Comparison of ENCODE assay signal across 38 cellular contexts in genomic region chr6:87094576-87094975, GRCh38. TPM values are rescaled to one million over a fixed set of nuclear protein-coding genes. Genes with fewer than 3 reads are reported as not detected.
"Had no signal": no experiment of that assay in that cellular context is flagged by ENCODE, and none has a peak within 500 bp of the region (broad histone marks: within the 10 kb centered on the region; RNA-seq: fewer than 3 reads in every experiment).

No MANE protein-coding gene starts in this region.

- ATAC-seq: activated CD4-positive, CD25-positive, alpha-beta regulatory T cell treated with anti-CD3 and anti-CD28 coated beads, Interleukin-2, amount 50 U/mL, for 24 hours; activated CD8-positive, alpha-beta memory T cell treated with anti-CD3 and anti-CD28 coated beads, Interleukin-2, amount 10 ng/mL, durations not matched to agents 7 days and 5 days; activated CD8-positive, alpha-beta T cell treated with anti-CD3 and anti-CD28 coated beads, Interleukin-2, amount 10 ng/mL, durations not matched to agents 7 days and 5 days; activated naive CD8-positive, alpha-beta T cell treated with anti-CD3 and anti-CD28 coated beads, Interleukin-2, amount 50 U/mL, for 24 hours; foreskin keratinocyte; gastrocnemius medialis; heart left ventricle; T-helper 17 cell had no signal

- H3K9me3 Mint-ChIP-seq: activated B cell treated with CpG ODN at 0.5 μM for 24 hours; activated CD4-positive, alpha-beta memory T cell treated with anti-CD3 and anti-CD28 coated beads for 36 hours; activated CD4-positive, alpha-beta T cell treated with anti-CD3 and anti-CD28 coated beads, Interleukin-2, amount 10 ng/mL, durations not matched to agents 24 days and 14 days; activated naive CD4-positive, alpha-beta T cell treated with anti-CD3 and anti-CD28 coated beads for 36 hours; activated naive CD4-positive, alpha-beta T cell treated with anti-CD3 and anti-CD28 coated beads, Interleukin-2, amount 50 U/mL, for 24 hours; activated naive CD8-positive, alpha-beta T cell treated with anti-CD3 and anti-CD28 coated beads for 36 hours; activated naive CD8-positive, alpha-beta T cell treated with anti-CD3 and anti-CD28 coated beads, Interleukin-2, amount 50 U/mL, for 24 hours; activated T-helper 1 cell treated with anti-CD3 and anti-CD28 coated beads, Interleukin-12 subunit alpha, Interleukin-12 subunit beta, Interleukin-2, Interleukin-4 antibody, amounts not matched to agents 30 ng/mL and 10 ng/mL and 1 ng/mL, durations not matched to agents 14 hours and 24 hours and 36 hours; activated T-helper 2 cell treated with anti-CD3 and anti-CD28 coated beads, Interferon-gamma antibody, Interleukin-2, Interleukin-4, amounts not matched to agents 10 μg/mL and 5 μg/mL and 100 μg/mL, durations not matched to agents 14 hours and 24 hours and 36 hours; brain; T-helper 2 cell treated with Interferon-gamma antibody and Interleukin-4, amounts not matched to agents 5 μg/mL and 100 μg/mL, for 36 hours had no signal

- H3K4me3 Mint-ChIP-seq: activated B cell treated with CpG ODN at 0.5 μM for 24 hours; activated CD4-positive, alpha-beta memory T cell treated with anti-CD3 and anti-CD28 coated beads for 36 hours; activated CD4-positive, alpha-beta T cell treated with anti-CD3 and anti-CD28 coated beads, Interleukin-2, amount 10 ng/mL, durations not matched to agents 24 days and 14 days; activated CD8-positive, alpha-beta memory T cell treated with anti-CD3 and anti-CD28 coated beads, Interleukin-2, amount 10 ng/mL, durations not matched to agents 7 days and 5 days; activated CD8-positive, alpha-beta T cell treated with anti-CD3 and anti-CD28 coated beads, Interleukin-2, amount 10 ng/mL, durations not matched to agents 7 days and 5 days; activated naive CD4-positive, alpha-beta T cell treated with anti-CD3 and anti-CD28 coated beads for 36 hours; activated naive CD4-positive, alpha-beta T cell treated with anti-CD3 and anti-CD28 coated beads, Interleukin-2, amount 50 U/mL, for 24 hours; activated naive CD8-positive, alpha-beta T cell treated with anti-CD3 and anti-CD28 coated beads for 36 hours; activated naive CD8-positive, alpha-beta T cell treated with anti-CD3 and anti-CD28 coated beads, Interleukin-2, amount 50 U/mL, for 24 hours; activated T-helper 1 cell treated with anti-CD3 and anti-CD28 coated beads, Interleukin-12 subunit alpha, Interleukin-12 subunit beta, Interleukin-2, Interleukin-4 antibody, amounts not matched to agents 30 ng/mL and 10 ng/mL and 1 ng/mL, durations not matched to agents 14 hours and 24 hours and 36 hours; brain; T-helper 17 cell; T-helper 2 cell treated with Interferon-gamma antibody and Interleukin-4, amounts not matched to agents 5 μg/mL and 100 μg/mL, for 36 hours had no signal

- H3K4me1 ChIP-seq: adrenal gland, breast epithelium, colonic mucosa, esophagus muscularis mucosa, foreskin keratinocyte, gastrocnemius medialis, heart left ventricle had no signal

- H3K36me3 Mint-ChIP-seq: activated CD4-positive, alpha-beta memory T cell treated with anti-CD3 and anti-CD28 coated beads for 36 hours; activated CD8-positive, alpha-beta memory T cell treated with anti-CD3 and anti-CD28 coated beads, Interleukin-2, amount 10 ng/mL, durations not matched to agents 7 days and 5 days; activated naive CD4-positive, alpha-beta T cell treated with anti-CD3 and anti-CD28 coated beads, Interleukin-2, amount 50 U/mL, for 24 hours; activated naive CD8-positive, alpha-beta T cell treated with anti-CD3 and anti-CD28 coated beads for 36 hours; brain had no signal

- H3K27me3 Mint-ChIP-seq: brain had no signal

- H3K4me1 Mint-ChIP-seq: activated CD4-positive, alpha-beta T cell treated with anti-CD3 and anti-CD28 coated beads, Interleukin-2, amount 10 ng/mL, durations not matched to agents 24 days and 14 days; activated naive CD4-positive, alpha-beta T cell treated with anti-CD3 and anti-CD28 coated beads, Interleukin-2, amount 50 U/mL, for 24 hours had no signal

- H3K27ac Mint-ChIP-seq: activated B cell treated with CpG ODN at 0.5 μM for 24 hours; activated CD4-positive, alpha-beta memory T cell treated with anti-CD3 and anti-CD28 coated beads for 36 hours; activated CD4-positive, alpha-beta T cell treated with anti-CD3 and anti-CD28 coated beads, Interleukin-2, amount 10 ng/mL, durations not matched to agents 24 days and 14 days; activated CD8-positive, alpha-beta memory T cell treated with anti-CD3 and anti-CD28 coated beads, Interleukin-2, amount 10 ng/mL, durations not matched to agents 7 days and 5 days; activated CD8-positive, alpha-beta T cell treated with anti-CD3 and anti-CD28 coated beads, Interleukin-2, amount 10 ng/mL, durations not matched to agents 7 days and 5 days; activated naive CD4-positive, alpha-beta T cell treated with anti-CD3 and anti-CD28 coated beads for 36 hours; activated naive CD4-positive, alpha-beta T cell treated with anti-CD3 and anti-CD28 coated beads, Interleukin-2, amount 50 U/mL, for 24 hours; activated naive CD8-positive, alpha-beta T cell treated with anti-CD3 and anti-CD28 coated beads for 36 hours; activated naive CD8-positive, alpha-beta T cell treated with anti-CD3 and anti-CD28 coated beads, Interleukin-2, amount 50 U/mL, for 24 hours; activated T-helper 1 cell treated with anti-CD3 and anti-CD28 coated beads, Interleukin-12 subunit alpha, Interleukin-12 subunit beta, Interleukin-2, Interleukin-4 antibody, amounts not matched to agents 30 ng/mL and 10 ng/mL and 1 ng/mL, durations not matched to agents 14 hours and 24 hours and 36 hours; activated T-helper 2 cell treated with anti-CD3 and anti-CD28 coated beads, Interferon-gamma antibody, Interleukin-2, Interleukin-4, amounts not matched to agents 10 μg/mL and 5 μg/mL and 100 μg/mL, durations not matched to agents 14 hours and 24 hours and 36 hours; brain; T-helper 17 cell; T-helper 2 cell treated with Interferon-gamma antibody and Interleukin-4, amounts not matched to agents 5 μg/mL and 100 μg/mL, for 36 hours had no signal

- H3K27me3 ChIP-seq: adrenal gland, breast epithelium, cardiac muscle cell, colonic mucosa, gastrocnemius medialis had no signal

- H3K4me3 ChIP-seq: adrenal gland, breast epithelium, cardiac muscle cell, colonic mucosa, esophagus muscularis mucosa, gastrocnemius medialis, heart left ventricle had no signal

- H3K27ac ChIP-seq: adrenal gland, breast epithelium, cardiac muscle cell, colonic mucosa, esophagus muscularis mucosa, foreskin keratinocyte, gastrocnemius medialis, heart left ventricle, WERI-Rb-1 had no signal

- H3K9me3 ChIP-seq: adrenal gland, breast epithelium, colonic mucosa, esophagus muscularis mucosa, gastrocnemius medialis, heart left ventricle had no signal

- DNase-seq: activated B cell treated with CpG ODN at 0.5 μM for 24 hours; activated CD4-positive, alpha-beta memory T cell treated with anti-CD3 and anti-CD28 coated beads for 36 hours; activated CD4-positive, alpha-beta T cell treated with anti-CD3 and anti-CD28 coated beads, Interleukin-2, amount 10 ng/mL, durations not matched to agents 24 days and 14 days; activated CD8-positive, alpha-beta memory T cell treated with anti-CD3 and anti-CD28 coated beads, Interleukin-2, amount 10 ng/mL, durations not matched to agents 7 days and 5 days; activated CD8-positive, alpha-beta memory T cell treated with anti-CD3 and anti-CD28 coated beads, Interleukin-2, amount 50 U/mL, for 4 hours; activated CD8-positive, alpha-beta T cell treated with anti-CD3 and anti-CD28 coated beads, Interleukin-2, amount 10 ng/mL, durations not matched to agents 7 days and 5 days; activated effector memory CD4-positive, alpha-beta T cell treated with anti-CD3 and anti-CD28 coated beads, Interleukin-2, amount 50 U/mL, for 16 hours; activated naive CD4-positive, alpha-beta T cell treated with anti-CD3 and anti-CD28 coated beads for 36 hours; activated naive CD8-positive, alpha-beta T cell treated with anti-CD3 and anti-CD28 coated beads for 36 hours; activated naive CD8-positive, alpha-beta T cell treated with anti-CD3 and anti-CD28 coated beads, Interleukin-2, amount 50 U/mL, for 24 hours; activated T-cell treated with anti-CD3 and anti-CD28 coated beads, Interleukin-2, amount 50 U/mL, for 1 hour; activated T-cell treated with anti-CD3 and anti-CD28 coated beads, Interleukin-2, amount 50 U/mL, for 48 hours; adrenal gland; amygdala; aorta; central memory CD4-positive, alpha-beta T cell; cerebellar nuclear complex; colonic mucosa; effector CD8-positive, alpha-beta T cell; erythroblast; foreskin keratinocyte; gastrocnemius medialis; glutamatergic neuron; heart left ventricle; T-helper 17 cell; T1000; WERI-Rb-1 had no signal

- H3K36me3 ChIP-seq: adrenal gland, breast epithelium, cardiac muscle cell, colonic mucosa, esophagus muscularis mucosa, gastrocnemius medialis, heart left ventricle, WERI-Rb-1 had no signal

RNA-seq across cellular contexts. Expression of gene CGA, which starts 0.3 kb away (rescaled TPM):
- total RNA-seq: activated B cell treated with CpG ODN at 0.5 μM for 24 hours; activated CD4-positive, alpha-beta memory T cell treated with anti-CD3 and anti-CD28 coated beads for 36 hours; activated CD4-positive, alpha-beta T cell treated with anti-CD3 and anti-CD28 coated beads, Interleukin-2, amount 10 ng/mL, durations not matched to agents 24 days and 14 days; activated CD8-positive, alpha-beta memory T cell treated with anti-CD3 and anti-CD28 coated beads for 36 hours; activated CD8-positive, alpha-beta memory T cell treated with anti-CD3 and anti-CD28 coated beads, Interleukin-2, amount 10 ng/mL, durations not matched to agents 7 days and 5 days; activated CD8-positive, alpha-beta T cell treated with anti-CD3 and anti-CD28 coated beads, Interleukin-2, amount 10 ng/mL, durations not matched to agents 7 days and 5 days; activated naive CD4-positive, alpha-beta T cell treated with anti-CD3 and anti-CD28 coated beads for 36 hours; activated naive CD8-positive, alpha-beta T cell treated with anti-CD3 and anti-CD28 coated beads for 36 hours; activated T-helper 1 cell treated with anti-CD3 and anti-CD28 coated beads, Interleukin-12 subunit alpha, Interleukin-12 subunit beta, Interleukin-2, Interleukin-4 antibody, amounts not matched to agents 30 ng/mL and 10 ng/mL and 1 ng/mL, durations not matched to agents 14 hours and 24 hours and 36 hours; aorta; breast epithelium; cardiac muscle cell; colonic mucosa; dermis microvascular lymphatic vessel endothelial cell; esophagus muscularis mucosa; foreskin keratinocyte; gastrocnemius medialis had no signal
- polyA plus RNA-seq: aorta, foreskin keratinocyte had no signal
